ENCODE assay signal across 2 cellular contexts in the genomic region with DNA sequence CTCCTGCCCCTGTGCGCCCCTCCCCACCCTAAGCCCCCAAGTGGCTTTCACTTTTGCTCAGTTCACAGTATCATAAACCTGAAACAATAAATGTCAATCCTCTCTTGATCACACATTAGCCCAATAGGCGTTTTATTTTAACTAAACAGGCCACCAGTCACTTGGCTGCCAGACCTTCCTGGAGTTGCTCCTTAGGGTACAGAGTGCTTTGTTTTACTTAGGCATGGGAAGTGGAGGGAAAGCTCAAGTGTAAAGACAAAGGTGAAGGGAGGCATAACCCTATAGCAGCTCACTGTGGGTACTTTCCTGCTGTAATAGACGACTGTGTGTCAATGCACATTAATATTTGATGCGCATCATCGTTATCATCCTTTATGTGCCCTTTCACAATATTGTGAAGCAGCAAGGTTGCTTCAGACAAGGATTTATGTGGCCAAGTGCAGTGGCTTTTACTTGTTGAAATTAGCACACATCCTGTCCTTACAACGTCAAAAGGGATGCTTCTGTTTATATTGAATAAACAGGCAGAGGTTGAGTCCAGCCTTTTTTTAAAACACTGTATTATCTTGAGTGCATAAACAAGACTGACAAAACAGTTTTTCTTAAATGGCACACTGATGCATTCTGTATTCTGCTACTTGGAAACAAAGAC.
TF ChIP-seq lines count a peak whose summit lies in the region.

No MANE protein-coding gene starts in this region.

TF ChIP-seq in H1, 55 proteins besides CTCF, POLR2A, EP300 and RAD21 (continued from another document):
- TF ChIP-seq CHD1 (IDR thresholded peaks at IDR 0.05; ENCODE audit: low read depth, low read length): no peak
- TF ChIP-seq RBBP5 (IDR thresholded peaks at IDR 0.05; ENCODE audit: borderline replicate concordance, low read depth, low read length): no peak
- no peak for TF ChIP-seq FOSL1 (IDR thresholded peaks at IDR 0.05; ENCODE audit: insufficient read depth, low read depth, low read length)
- TF ChIP-seq, protein P1, sequence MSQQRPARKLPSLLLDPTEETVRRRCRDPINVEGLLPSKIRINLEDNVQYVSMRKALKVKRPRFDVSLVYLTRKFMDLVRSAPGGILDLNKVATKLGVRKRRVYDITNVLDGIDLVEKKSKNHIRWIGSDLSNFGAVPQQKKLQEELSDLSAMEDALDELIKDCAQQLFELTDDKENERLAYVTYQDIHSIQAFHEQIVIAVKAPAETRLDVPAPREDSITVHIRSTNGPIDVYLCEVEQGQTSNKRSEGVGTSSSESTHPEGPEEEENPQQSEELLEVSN (IDR thresholded peaks at IDR 0.05): no peak
- TF ChIP-seq GTF2F1 (IDR thresholded peaks at IDR 0.05; ENCODE audit: borderline replicate concordance, low read depth, low read length): no peak
- no peak for TF ChIP-seq BACH1 (IDR thresholded peaks at IDR 0.05; ENCODE audit: low read length)
- TF ChIP-seq SRF (IDR thresholded peaks at IDR 0.05; ENCODE audit: low read depth, low read length): no peak
- TF ChIP-seq CBX8 (IDR thresholded peaks at IDR 0.05; ENCODE audit: borderline replicate concordance, low read depth, low read length): no peak
- TF ChIP-seq BRCA1 (IDR thresholded peaks at IDR 0.05; ENCODE audit: low read depth, low read length): no peak
- TF ChIP-seq TCF12 (IDR thresholded peaks at IDR 0.05; ENCODE audit: low read depth, low read length): no peak
- TF ChIP-seq HDAC2 (IDR thresholded peaks at IDR 0.05; ENCODE audit: borderline replicate concordance in 1 of 2, low read depth in 2 of 2, low read length in 2 of 2): no peak
- TF ChIP-seq BCL11A (IDR thresholded peaks at IDR 0.05; ENCODE audit: low read depth in 2 of 2, low read length in 2 of 2): no peak
- no peak for TF ChIP-seq KDM1A (IDR thresholded peaks at IDR 0.05; ENCODE audit: borderline replicate concordance, low read length)
- no peak for TF ChIP-seq SAP30 (IDR thresholded peaks at IDR 0.05; ENCODE audit: insufficient read depth, insufficient replicate concordance, low read length)
- TF ChIP-seq MAFK (IDR thresholded peaks at IDR 0.05; ENCODE audit: low read depth, low read length): no peak
- no peak for TF ChIP-seq GABPA (IDR thresholded peaks at IDR 0.05; ENCODE audit: borderline replicate concordance, insufficient read depth, low read length)
- no peak for TF ChIP-seq POU5F1 (IDR thresholded peaks at IDR 0.05; ENCODE audit: low read depth, low read length)
TF ChIP-seq in H1: peak in this region for 0.

TF ChIP-seq in neural cell, 6 proteins besides CTCF, POLR2A, EP300 and RAD21 (continued from another document):
- TF ChIP-seq TAF1 (IDR thresholded peaks at IDR 0.05; ENCODE audit: low read depth) (no peak), EZH2 (IDR thresholded peaks at IDR 0.05; ENCODE audit: borderline replicate concordance, insufficient read depth, low read length, poor library complexity, severe bottlenecking) (no peak)
- TF ChIP-seq, protein P2, sequence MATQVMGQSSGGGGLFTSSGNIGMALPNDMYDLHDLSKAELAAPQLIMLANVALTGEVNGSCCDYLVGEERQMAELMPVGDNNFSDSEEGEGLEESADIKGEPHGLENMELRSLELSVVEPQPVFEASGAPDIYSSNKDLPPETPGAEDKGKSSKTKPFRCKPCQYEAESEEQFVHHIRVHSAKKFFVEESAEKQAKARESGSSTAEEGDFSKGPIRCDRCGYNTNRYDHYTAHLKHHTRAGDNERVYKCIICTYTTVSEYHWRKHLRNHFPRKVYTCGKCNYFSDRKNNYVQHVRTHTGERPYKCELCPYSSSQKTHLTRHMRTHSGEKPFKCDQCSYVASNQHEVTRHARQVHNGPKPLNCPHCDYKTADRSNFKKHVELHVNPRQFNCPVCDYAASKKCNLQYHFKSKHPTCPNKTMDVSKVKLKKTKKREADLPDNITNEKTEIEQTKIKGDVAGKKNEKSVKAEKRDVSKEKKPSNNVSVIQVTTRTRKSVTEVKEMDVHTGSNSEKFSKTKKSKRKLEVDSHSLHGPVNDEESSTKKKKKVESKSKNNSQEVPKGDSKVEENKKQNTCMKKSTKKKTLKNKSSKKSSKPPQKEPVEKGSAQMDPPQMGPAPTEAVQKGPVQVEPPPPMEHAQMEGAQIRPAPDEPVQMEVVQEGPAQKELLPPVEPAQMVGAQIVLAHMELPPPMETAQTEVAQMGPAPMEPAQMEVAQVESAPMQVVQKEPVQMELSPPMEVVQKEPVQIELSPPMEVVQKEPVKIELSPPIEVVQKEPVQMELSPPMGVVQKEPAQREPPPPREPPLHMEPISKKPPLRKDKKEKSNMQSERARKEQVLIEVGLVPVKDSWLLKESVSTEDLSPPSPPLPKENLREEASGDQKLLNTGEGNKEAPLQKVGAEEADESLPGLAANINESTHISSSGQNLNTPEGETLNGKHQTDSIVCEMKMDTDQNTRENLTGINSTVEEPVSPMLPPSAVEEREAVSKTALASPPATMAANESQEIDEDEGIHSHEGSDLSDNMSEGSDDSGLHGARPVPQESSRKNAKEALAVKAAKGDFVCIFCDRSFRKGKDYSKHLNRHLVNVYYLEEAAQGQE (IDR thresholded peaks at IDR 0.05; ENCODE audit: borderline replicate concordance): no peak
